In the genomic region with DNA sequence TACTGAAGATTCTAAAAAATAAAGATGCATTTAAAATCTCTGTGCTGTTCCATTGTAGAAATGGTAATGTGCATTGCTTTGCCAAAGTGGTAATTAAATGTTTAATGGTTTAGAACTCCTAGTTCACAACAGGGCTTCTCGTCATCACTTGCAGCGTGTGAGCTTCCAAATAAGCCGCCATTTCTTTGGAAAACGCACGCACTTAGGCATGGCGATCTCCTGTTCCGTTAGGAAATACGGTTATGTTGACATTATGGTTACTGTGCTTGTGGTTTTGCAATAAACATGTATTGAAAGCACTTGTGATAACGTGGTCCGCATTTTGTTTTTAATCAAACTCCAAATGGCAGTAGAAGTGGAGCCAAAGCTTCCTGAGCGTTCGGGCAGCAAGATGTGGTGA, we compare ENCODE assay signal across 20 cellular contexts.
"Had no signal": no experiment of that assay in that cellular context is flagged by ENCODE, and none has a peak within 500 bp of the region (broad histone marks: within the 10 kb centered on the region; RNA-seq: fewer than 3 reads in every experiment).

No MANE protein-coding gene starts in this region.

- H3K27me3 ChIP-seq: foreskin keratinocyte, hepatocyte, left lung, spleen, upper lobe of left lung had no signal

- H3K79me2 ChIP-seq: hepatocyte had no signal

- DNase-seq: activated CD4-positive, alpha-beta T cell treated with anti-CD3 and anti-CD28 coated beads for 1 hour; activated CD4-positive, alpha-beta T cell treated with anti-CD3 and anti-CD28 coated beads, Interleukin-2, amount 50 U/mL, for 1 hour; activated CD8-positive, alpha-beta T cell treated with anti-CD3 and anti-CD28 coated beads, Interleukin-2, amount 10 ng/mL, durations not matched to agents 7 days and 5 days; activated gamma-delta T cell; endodermal cell; foreskin keratinocyte; glutamatergic neuron; immature natural killer cell; kidney glomerular epithelial cell; left lung; naive B cell; retina; spleen; stimulated activated CD4-positive, alpha-beta T cell treated with anti-CD3 and anti-CD28 coated beads, Interleukin-4, amount 100 ng/mL, for 1 hour; stimulated activated naive CD4-positive, alpha-beta T cell treated with Interleukin-2 at 50 U/mL for 16 hours; T-cell; WERI-Rb-1 had no signal

- H3K36me3 ChIP-seq: left lung, spleen, upper lobe of left lung, WERI-Rb-1 had no signal

- H3K9me3 ChIP-seq: left lung, spleen, upper lobe of left lung had no signal

- H3K4me2 ChIP-seq: hepatocyte had no signal

- H3K4me1 ChIP-seq: left lung, upper lobe of left lung had no signal

- H2AFZ ChIP-seq: hepatocyte had no signal

- ATAC-seq: activated CD8-positive, alpha-beta T cell treated with anti-CD3 and anti-CD28 coated beads, Interleukin-2, amount 10 ng/mL, durations not matched to agents 7 days and 5 days; foreskin keratinocyte; left lung; T-cell had no signal

- H3K27ac ChIP-seq: foreskin keratinocyte, left lung, spleen, upper lobe of left lung, WERI-Rb-1 had no signal

- H3K4me3 ChIP-seq: hepatocyte, left lung, lung, spleen, upper lobe of left lung had no signal
